13 cellular contexts compared by ENCODE assay signal in the genomic region with DNA sequence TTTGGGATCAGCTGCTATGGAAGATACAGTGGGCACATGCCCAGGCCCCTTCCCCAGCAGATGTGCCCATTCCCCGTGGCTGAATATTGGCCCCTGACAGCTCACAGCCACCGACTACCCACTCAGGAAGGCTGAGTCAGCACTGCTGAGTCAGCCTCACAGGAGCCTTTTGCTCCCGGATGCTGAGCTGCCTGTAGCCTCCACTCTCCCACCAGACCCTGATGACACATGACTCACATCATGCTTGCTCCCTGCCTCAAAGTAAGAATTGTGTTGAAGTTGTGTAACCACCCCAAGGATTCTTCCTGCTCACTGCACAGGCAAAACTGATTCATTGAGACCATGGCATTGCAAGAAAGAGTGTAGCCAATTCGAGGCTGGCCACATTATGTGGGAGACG.
A peak's percentile ranks its signal among the peaks of the same experiment; 100 is the strongest.
DNase-seq lines count a peak whose midpoint lies in the region; ATAC-seq and TF ChIP-seq lines count a peak whose summit lies in the region.
"Had no signal": no experiment of that assay in that cellular context is flagged by ENCODE, and none has a peak within 500 bp of the region (broad histone marks: within the 10 kb centered on the region; RNA-seq: fewer than 3 reads in every experiment).

No MANE protein-coding gene starts in this region.

- peaks cover 3% of the 10 kb centered on the region for H3K9me3 ChIP-seq in IMR-90 (ENCODE audit: control insufficient read depth, insufficient read depth, low read length)
- H3K9me3 ChIP-seq in mammary epithelial cell (replicated peaks; ENCODE audit: insufficient read depth, low read length) = no peaks in the 10 kb centered on the region
- H3K9me3 ChIP-seq: gastroesophageal sphincter, vagina had no signal

- dilution Hi-C loops in IMR-90 (cut with HindIII; ENCODE audit: low sequenced_read_pairs, unreplicated experiment) (no loop called here), mammary epithelial cell (cut with HindIII; ENCODE audit: low sequenced_read_pairs) (no loop called here)

- no peaks in the 10 kb centered on the region for H3K9me1 ChIP-seq in IMR-90 (ENCODE audit: insufficient read depth, low read length)

- peaks cover 23% of the 10 kb centered on the region for H3K4me1 Mint-ChIP-seq in neural crest cell

- in situ Hi-C loops in Caki2 (cut with HindIII; ENCODE audit: low pct_unique_long_range_greater_than_20kb, low sequenced_read_pairs) = no loop called here
- in situ Hi-C loops in IMR-90 (cut with MboI; ENCODE audit: low sequenced_read_pairs) = no loop called here
- in situ Hi-C loops in mammary epithelial cell (cut with MboI; ENCODE audit: low sequenced_read_pairs in 2 of 2) = no loop called here

- no CpG with 5 or more reads among the region's 5 CpGs for WGBS in IMR-90 (ENCODE audit: extremely low coverage in 2 of 2, insufficient read length in 1 of 2), 2 experiments
- WGBS in mammary epithelial cell (ENCODE audit: low coverage, missing lambda C conversion rate) = 0% methylated on average over 5 of the region's 5 CpGs

- intact Hi-C loops in IMR-90 (cut with micrococcal nuclease) = no loop called here
- intact Hi-C loops in mammary epithelial cell (cut with micrococcal nuclease) = no loop called here

- no peak overlapping the region for H3K27ac ChIP-seq in IMR-90 (ENCODE audit: insufficient read depth, low read length)
- no peak overlapping the region for H3K27ac ChIP-seq in mammary epithelial cell (ENCODE audit: insufficient read depth, low read depth, low read length)
- H3K27ac ChIP-seq: gastroesophageal sphincter, HL-60, vagina had no signal

- H3K4me3 ChIP-seq in IMR-90 (ENCODE audit: insufficient read depth, low read depth, low read length) (no peak overlapping the region), mammary epithelial cell (replicated peaks in 1 of 3; ENCODE audit: insufficient read depth in 1 of 3, low read depth in 2 of 3, low read length in 3 of 3) (no peak overlapping the region)
- H3K4me3 ChIP-seq: gastroesophageal sphincter, vagina had no signal

- H4K91ac ChIP-seq in IMR-90 (ENCODE audit: insufficient read depth, low read depth, low read length) = no peak overlapping the region

- no peaks in the 10 kb centered on the region for H3K9me3 Mint-ChIP-seq in neural crest cell

- DNase-seq in Caki2 (ENCODE audit: low read depth) (peak; percentile 46), IMR-90 (peak; percentile 86), mammary epithelial cell (peak; percentile 90), neural crest cell (ENCODE audit: low read depth, low spot score) (no peak), T-helper 9 cell (no peak), NCI-H82 (lab: John Stamatoyannopoulos, UW) (no peak), GF-D8 (lab: John Stamatoyannopoulos, UW) (no peak)
- DNase-seq: DMS79 treated with DMSO at 0.1 percent for 48 hours, NCI-H446 treated with DMSO at 0.1 percent for 48 hours had no signal

- H2AFZ ChIP-seq in IMR-90 (replicated peaks; ENCODE audit: low read length, poor library complexity) = no peak overlapping the region
- no peak overlapping the region for H2AFZ ChIP-seq in mammary epithelial cell (ENCODE audit: low read depth, low read length)

- H3K27me3 Mint-ChIP-seq in neural crest cell (ENCODE audit: low read depth) = peaks cover 4% of the 10 kb centered on the region

- no peak overlapping the region for H2AK5ac ChIP-seq in IMR-90 (ENCODE audit: low read depth, low read length)

- H2BK15ac ChIP-seq in IMR-90 (ENCODE audit: low read depth, low read length) = no peak overlapping the region

- H3K4me3 Mint-ChIP-seq in neural crest cell = no peak overlapping the region

- H3K36me3 ChIP-seq in IMR-90 (ENCODE audit: control insufficient read depth, insufficient read depth, low read length) (no peaks in the 10 kb centered on the region), mammary epithelial cell (ENCODE audit: insufficient read depth, low read length) (no peaks in the 10 kb centered on the region)
- H3K36me3 ChIP-seq: gastroesophageal sphincter, vagina had no signal

- BruUV-seq in IMR-90 (replicated peaks; lab: Mats Ljungman, UMichigan) (no TSS peak), mammary epithelial cell (replicated peaks; lab: Mats Ljungman, UMichigan) (no TSS peak)

- H3K4me1 ChIP-seq in IMR-90 (ENCODE audit: control insufficient read depth, insufficient read depth, low read length) = no peaks in the 10 kb centered on the region
- peaks cover 17% of the 10 kb centered on the region for H3K4me1 ChIP-seq in mammary epithelial cell (ENCODE audit: insufficient read depth, low read length)
- H3K4me1 ChIP-seq: gastroesophageal sphincter, vagina had no signal

- POLR2A ChIA-PET in IMR-90 (lab: Charles Lee; ENCODE audit: unreplicated experiment) = no interaction called here

- H3K9ac ChIP-seq in IMR-90 (ENCODE audit: low read depth, low read length) (no peak overlapping the region), mammary epithelial cell (ENCODE audit: insufficient read depth, low read length) (no peak overlapping the region)

- no peak overlapping the region for H3K18ac ChIP-seq in IMR-90 (ENCODE audit: low read depth, low read length)

- H2AK9ac ChIP-seq in IMR-90 (replicated peaks; ENCODE audit: low read depth, low read length, poor library complexity) = no peak overlapping the region

- H4K5ac ChIP-seq in IMR-90 (ENCODE audit: low read depth, low read length) = no peak overlapping the region

- H4K8ac ChIP-seq in IMR-90 (ENCODE audit: low read depth in 2 of 2, low read length in 2 of 2) = no peak overlapping the region

- TF ChIP-seq CTCF in IMR-90 (conservative IDR thresholded peaks at IDR 0.05; ENCODE audit: low read depth, low read length) (no peak), mammary epithelial cell (conservative IDR thresholded peaks at IDR 0.05 in 1 of 2, IDR thresholded peaks at IDR 0.05 in 1 of 2; ENCODE audit: extremely low read depth in 1 of 2, insufficient read depth in 1 of 2, low read depth in 1 of 2, low read length in 2 of 2) (no peak), neural crest cell (conservative IDR thresholded peaks at IDR 0.05) (no peak)

- no peak overlapping the region for H2BK120ac ChIP-seq in IMR-90 (ENCODE audit: low read depth, low read length)

- no peak overlapping the region for H3K4ac ChIP-seq in IMR-90 (ENCODE audit: low read depth, low read length)

- no peak overlapping the region for H3K56ac ChIP-seq in IMR-90 (ENCODE audit: extremely low read depth, insufficient read depth, low read length)

- ATAC-seq in IMR-90 (ENCODE audit: low read depth) (peak; percentile 53), GM18907 (IDR thresholded peaks at IDR 0.05; ENCODE audit: unreplicated experiment) (no peak)
- ATAC-seq: gastroesophageal sphincter had no signal

- no peak for TF ChIP-seq RAD21 in IMR-90 (IDR thresholded peaks at IDR 0.05; ENCODE audit: low read length)

- TF ChIP-seq POLR2A in IMR-90 (IDR thresholded peaks at IDR 0.05; ENCODE audit: low read depth, low read length) = no peak

- H3K27me3 ChIP-seq in IMR-90 (ENCODE audit: control insufficient read depth, insufficient read depth, low read length) (no peaks in the 10 kb centered on the region), mammary epithelial cell (ENCODE audit: insufficient read depth, low read length) (no peaks in the 10 kb centered on the region)
- H3K27me3 ChIP-seq: gastroesophageal sphincter, vagina had no signal

- H3K23ac ChIP-seq in IMR-90 (ENCODE audit: low read depth, low read length) = no peak overlapping the region

- H3K4me2 ChIP-seq in IMR-90 (ENCODE audit: low read depth, low read length) (no peak overlapping the region), mammary epithelial cell (ENCODE audit: insufficient read depth, low read depth, low read length) (peak overlapping the region; percentile 17)

- H3K36me3 Mint-ChIP-seq in neural crest cell (ENCODE audit: low read depth) = no peaks in the 10 kb centered on the region

- H3K79me1 ChIP-seq in IMR-90 (ENCODE audit: low read depth in 1 of 2, low read length in 2 of 2) = no peaks in the 10 kb centered on the region

- no peaks in the 10 kb centered on the region for H3K79me2 ChIP-seq in mammary epithelial cell (ENCODE audit: insufficient read depth, low read length)

- H2BK20ac ChIP-seq in IMR-90 (ENCODE audit: low read depth, low read length) = no peak overlapping the region

- CTCF ChIA-PET in IMR-90 (lab: Yijun Ruan, JAX) = interaction anchor here (0.7 kb wide), 1 partner anchor 12 kb away, joined by 3 read pairs; no protein-coding TSS in a partner anchor
- CTCF ChIA-PET in mammary epithelial cell (lab: Charles Lee; ENCODE audit: low non-redundant PET) = no interaction called here

- no peak overlapping the region for H3K14ac ChIP-seq in IMR-90 (replicated peaks; ENCODE audit: low read depth, low read length)

- H4K20me1 ChIP-seq in IMR-90 (ENCODE audit: insufficient read depth, low read length) = no peaks in the 10 kb centered on the region
- H4K20me1 ChIP-seq in mammary epithelial cell (ENCODE audit: insufficient read depth, low read length) = no peaks in the 10 kb centered on the region

- no peak overlapping the region for H2BK5ac ChIP-seq in IMR-90 (ENCODE audit: low read depth, low read length, poor library complexity, severe bottlenecking)

- peak overlapping the region; percentile 14 for H3K27ac Mint-ChIP-seq in neural crest cell (ENCODE audit: unreplicated experiment)

TF ChIP-seq in IMR-90, 13 proteins besides CTCF, POLR2A, EP300 and RAD21:
- TF ChIP-seq MAZ (IDR thresholded peaks at IDR 0.05; ENCODE audit: borderline replicate concordance, low read depth, low read length) = no peak
- peak; percentile 86 for TF ChIP-seq CEBPB (IDR thresholded peaks at IDR 0.05; ENCODE audit: low read depth, low read length)
- 0 out of 2 replicates have a peak, but pooled peaks have one; percentile 12 for TF ChIP-seq USF2 (IDR thresholded peaks at IDR 0.05; ENCODE audit: low read depth, low read length)
- no peak for TF ChIP-seq BHLHE40 (IDR thresholded peaks at IDR 0.05; ENCODE audit: low read depth, low read length)
- no peak for TF ChIP-seq MXI1 (IDR thresholded peaks at IDR 0.05; ENCODE audit: borderline replicate concordance, low read depth, low read length)
- peak; percentile 96 for TF ChIP-seq MAFK (IDR thresholded peaks at IDR 0.05; ENCODE audit: low read depth, low read length)
- TF ChIP-seq FOS (IDR thresholded peaks at IDR 0.05; ENCODE audit: low read depth, low read length) = 0 out of 2 replicates have a peak, but pooled peaks have one; percentile 8
TF ChIP-seq in IMR-90: peak in this region for 4.

Comparison
In these comparisons a context has a peak if more than half of its experiments do, and no peak if none do; other contexts are left out.
1. DNase-seq: peak in Caki2 (single experiment), IMR-90 (single experiment) and mammary epithelial cell (single experiment); none in neural crest cell (single experiment), T-helper 9 cell (single experiment), NCI-H82 (single experiment) and GF-D8 (single experiment).